1 cellular context compared by ENCODE assay signal in the genomic region with DNA sequence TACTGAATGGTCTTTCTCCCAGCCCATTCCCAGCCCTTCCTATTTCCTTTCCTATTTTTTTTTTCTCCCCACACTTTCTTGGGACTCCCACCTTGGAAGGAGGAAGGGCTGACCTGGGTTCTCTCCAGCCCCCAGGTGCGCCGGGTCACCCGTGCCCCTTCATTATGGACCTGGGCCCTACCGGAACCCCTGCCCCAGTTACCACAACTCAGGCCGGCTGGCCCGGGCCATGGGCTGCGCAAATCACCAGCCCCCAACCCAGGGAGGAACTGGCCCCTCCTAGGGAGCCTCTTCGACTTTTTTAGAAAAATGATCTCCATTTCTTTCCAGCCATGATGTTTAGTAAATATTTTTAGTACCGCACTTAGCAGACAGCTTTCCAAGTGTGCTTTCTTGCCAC.
TF ChIP-seq lines count a peak whose summit lies in the region.

No MANE protein-coding gene starts in this region.

TF ChIP-seq in SK-N-SH, 30 proteins besides CTCF, POLR2A, EP300 and RAD21:
- TF ChIP-seq JUND (IDR thresholded peaks at IDR 0.05) (no peak), GABPA (IDR thresholded peaks at IDR 0.05; ENCODE audit: low read depth) (no peak), RXRA (IDR thresholded peaks at IDR 0.05; ENCODE audit: borderline replicate concordance, low read depth) (no peak), FOXJ3 (CRISPR knock-in tag; IDR thresholded peaks at IDR 0.05) (no peak), MXI1 (IDR thresholded peaks at IDR 0.05; ENCODE audit: low read depth, low read length) (no peak), SMC3 (IDR thresholded peaks at IDR 0.05; ENCODE audit: low read depth, low read length) (no peak)
- TF ChIP-seq, protein P1, sequence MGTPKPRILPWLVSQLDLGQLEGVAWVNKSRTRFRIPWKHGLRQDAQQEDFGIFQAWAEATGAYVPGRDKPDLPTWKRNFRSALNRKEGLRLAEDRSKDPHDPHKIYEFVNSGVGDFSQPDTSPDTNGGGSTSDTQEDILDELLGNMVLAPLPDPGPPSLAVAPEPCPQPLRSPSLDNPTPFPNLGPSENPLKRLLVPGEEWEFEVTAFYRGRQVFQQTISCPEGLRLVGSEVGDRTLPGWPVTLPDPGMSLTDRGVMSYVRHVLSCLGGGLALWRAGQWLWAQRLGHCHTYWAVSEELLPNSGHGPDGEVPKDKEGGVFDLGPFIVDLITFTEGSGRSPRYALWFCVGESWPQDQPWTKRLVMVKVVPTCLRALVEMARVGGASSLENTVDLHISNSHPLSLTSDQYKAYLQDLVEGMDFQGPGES (IDR thresholded peaks at IDR 0.05; ENCODE audit: low read depth, low read length): no peak
